1 cellular context compared by ENCODE assay signal in the genomic region with DNA sequence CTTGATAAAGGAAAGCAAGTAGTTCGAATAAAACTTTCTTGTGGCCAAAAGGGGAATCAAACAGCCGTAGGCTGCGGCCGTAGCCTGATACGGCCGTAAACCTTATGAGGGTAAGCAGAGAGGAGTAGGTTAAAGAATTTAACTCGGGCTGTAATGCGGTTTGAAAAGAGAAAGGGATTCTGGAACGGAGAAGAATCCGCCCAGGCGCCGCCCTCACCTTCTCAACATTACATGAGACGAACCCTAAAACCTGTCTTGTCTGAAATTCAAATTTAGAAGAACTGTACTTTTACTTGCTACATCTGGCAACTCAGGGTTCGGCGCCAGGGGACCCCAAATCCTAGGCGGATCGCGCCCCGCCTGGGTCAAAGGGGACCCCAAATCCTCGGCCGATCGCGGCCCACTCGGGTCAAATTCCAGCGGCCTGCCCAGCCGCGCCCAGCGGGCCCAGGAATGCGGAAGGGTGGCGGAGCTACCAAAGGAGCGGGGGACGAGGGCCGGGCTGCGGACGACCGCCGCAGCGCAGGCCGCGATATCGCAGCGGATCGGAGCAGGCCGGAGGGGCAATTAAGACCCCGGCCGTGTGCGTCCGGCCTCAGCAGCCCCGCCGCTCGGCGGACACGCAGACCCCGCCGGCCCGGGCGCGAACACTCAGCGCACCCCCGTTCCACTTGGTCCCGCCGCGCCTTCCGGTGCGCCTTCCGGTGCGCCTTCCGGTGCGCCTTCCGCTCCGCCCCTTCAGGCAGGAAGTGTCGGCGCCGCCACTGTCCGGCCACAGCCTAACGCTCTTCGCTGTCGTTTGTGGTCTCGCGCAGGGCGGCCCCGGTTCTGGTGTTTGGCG.
TF ChIP-seq lines count a peak whose summit lies in the region.

TSS of gene MYL12B (plus strand) at position 741 of the 841 bp plus-strand sequence. CDS start 10,766 bp downstream, outside the sequence.

TF ChIP-seq in HEK293, 187 proteins besides CTCF, POLR2A, EP300 and RAD21 (continued from another document):
- TF ChIP-seq ZNF791 (tag by site-specific recombination; IDR thresholded peaks at IDR 0.05) (no peak), ZNF623 (tag by site-specific recombination; IDR thresholded peaks at IDR 0.05) (no peak), ZNF26 (tag by site-specific recombination; IDR thresholded peaks at IDR 0.05) (no peak), ZFP69B (tag by site-specific recombination; IDR thresholded peaks at IDR 0.05) (peak; percentile 49; the same call in 1 of the 2 replicates), ZEB2 (tag by site-specific recombination; IDR thresholded peaks at IDR 0.05) (peak; percentile 61; the same call in 1 of the 2 replicates), KLF9 (tag by site-specific recombination; IDR thresholded peaks at IDR 0.05; ENCODE audit: low read depth) (peak; percentile 81), HOXA7 (CRISPR knock-in tag; IDR thresholded peaks at IDR 0.05; ENCODE audit: borderline replicate concordance) (no peak), KLF16 (tag by site-specific recombination; IDR thresholded peaks at IDR 0.05) (peak; percentile 96), REPIN1 (tag by site-specific recombination; IDR thresholded peaks at IDR 0.05; ENCODE audit: low read depth) (no peak), YY1 (tag by site-specific recombination; IDR thresholded peaks at IDR 0.05) (peak; percentile 15; the same call in 1 of the 2 replicates), ZNF776 (tag by site-specific recombination; IDR thresholded peaks at IDR 0.05; ENCODE audit: borderline replicate concordance) (no peak), ZNF311 (tag by site-specific recombination; IDR thresholded peaks at IDR 0.05; ENCODE audit: borderline replicate concordance) (no peak), ZNF423 (tag by site-specific recombination; IDR thresholded peaks at IDR 0.05) (no peak), ZNF621 (tag by site-specific recombination; IDR thresholded peaks at IDR 0.05) (no peak), ZBTB8A (tag by site-specific recombination; IDR thresholded peaks at IDR 0.05) (peak; percentile 98), KLF17 (tag by site-specific recombination; IDR thresholded peaks at IDR 0.05) (peak; percentile 79; the same call in 1 of the 2 replicates), ZNF501 (tag by site-specific recombination; IDR thresholded peaks at IDR 0.05) (peak; percentile 74), ZFP41 (tag by site-specific recombination; IDR thresholded peaks at IDR 0.05; ENCODE audit: borderline replicate concordance) (no peak), BCL6B (tag by site-specific recombination; IDR thresholded peaks at IDR 0.05) (no peak), ZNF350 (tag by site-specific recombination; IDR thresholded peaks at IDR 0.05) (0 out of 2 replicates have a peak, but pooled peaks have one; percentile 12), ZBTB1 (tag by site-specific recombination; IDR thresholded peaks at IDR 0.05) (no peak), ZNF707 (tag by site-specific recombination; IDR thresholded peaks at IDR 0.05) (no peak), ZNF398 (tag by site-specific recombination; IDR thresholded peaks at IDR 0.05) (no peak), ZNF366 (tag by site-specific recombination; conservative IDR thresholded peaks at IDR 0.05) (peak; percentile 60), MEIS1 (CRISPR knock-in tag; IDR thresholded peaks at IDR 0.05; ENCODE audit: borderline replicate concordance) (no peak), ZNF785 (tag by site-specific recombination; IDR thresholded peaks at IDR 0.05) (0 out of 2 replicates have a peak, but pooled peaks have one; percentile 35)
- TF ChIP-seq, protein P1, sequence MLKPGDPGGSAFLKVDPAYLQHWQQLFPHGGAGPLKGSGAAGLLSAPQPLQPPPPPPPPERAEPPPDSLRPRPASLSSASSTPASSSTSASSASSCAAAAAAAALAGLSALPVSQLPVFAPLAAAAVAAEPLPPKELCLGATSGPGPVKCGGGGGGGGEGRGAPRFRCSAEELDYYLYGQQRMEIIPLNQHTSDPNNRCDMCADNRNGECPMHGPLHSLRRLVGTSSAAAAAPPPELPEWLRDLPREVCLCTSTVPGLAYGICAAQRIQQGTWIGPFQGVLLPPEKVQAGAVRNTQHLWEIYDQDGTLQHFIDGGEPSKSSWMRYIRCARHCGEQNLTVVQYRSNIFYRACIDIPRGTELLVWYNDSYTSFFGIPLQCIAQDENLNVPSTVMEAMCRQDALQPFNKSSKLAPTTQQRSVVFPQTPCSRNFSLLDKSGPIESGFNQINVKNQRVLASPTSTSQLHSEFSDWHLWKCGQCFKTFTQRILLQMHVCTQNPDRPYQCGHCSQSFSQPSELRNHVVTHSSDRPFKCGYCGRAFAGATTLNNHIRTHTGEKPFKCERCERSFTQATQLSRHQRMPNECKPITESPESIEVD (tag by site-specific recombination; IDR thresholded peaks at IDR 0.05), result no peak
- TF ChIP-seq, protein P2, sequence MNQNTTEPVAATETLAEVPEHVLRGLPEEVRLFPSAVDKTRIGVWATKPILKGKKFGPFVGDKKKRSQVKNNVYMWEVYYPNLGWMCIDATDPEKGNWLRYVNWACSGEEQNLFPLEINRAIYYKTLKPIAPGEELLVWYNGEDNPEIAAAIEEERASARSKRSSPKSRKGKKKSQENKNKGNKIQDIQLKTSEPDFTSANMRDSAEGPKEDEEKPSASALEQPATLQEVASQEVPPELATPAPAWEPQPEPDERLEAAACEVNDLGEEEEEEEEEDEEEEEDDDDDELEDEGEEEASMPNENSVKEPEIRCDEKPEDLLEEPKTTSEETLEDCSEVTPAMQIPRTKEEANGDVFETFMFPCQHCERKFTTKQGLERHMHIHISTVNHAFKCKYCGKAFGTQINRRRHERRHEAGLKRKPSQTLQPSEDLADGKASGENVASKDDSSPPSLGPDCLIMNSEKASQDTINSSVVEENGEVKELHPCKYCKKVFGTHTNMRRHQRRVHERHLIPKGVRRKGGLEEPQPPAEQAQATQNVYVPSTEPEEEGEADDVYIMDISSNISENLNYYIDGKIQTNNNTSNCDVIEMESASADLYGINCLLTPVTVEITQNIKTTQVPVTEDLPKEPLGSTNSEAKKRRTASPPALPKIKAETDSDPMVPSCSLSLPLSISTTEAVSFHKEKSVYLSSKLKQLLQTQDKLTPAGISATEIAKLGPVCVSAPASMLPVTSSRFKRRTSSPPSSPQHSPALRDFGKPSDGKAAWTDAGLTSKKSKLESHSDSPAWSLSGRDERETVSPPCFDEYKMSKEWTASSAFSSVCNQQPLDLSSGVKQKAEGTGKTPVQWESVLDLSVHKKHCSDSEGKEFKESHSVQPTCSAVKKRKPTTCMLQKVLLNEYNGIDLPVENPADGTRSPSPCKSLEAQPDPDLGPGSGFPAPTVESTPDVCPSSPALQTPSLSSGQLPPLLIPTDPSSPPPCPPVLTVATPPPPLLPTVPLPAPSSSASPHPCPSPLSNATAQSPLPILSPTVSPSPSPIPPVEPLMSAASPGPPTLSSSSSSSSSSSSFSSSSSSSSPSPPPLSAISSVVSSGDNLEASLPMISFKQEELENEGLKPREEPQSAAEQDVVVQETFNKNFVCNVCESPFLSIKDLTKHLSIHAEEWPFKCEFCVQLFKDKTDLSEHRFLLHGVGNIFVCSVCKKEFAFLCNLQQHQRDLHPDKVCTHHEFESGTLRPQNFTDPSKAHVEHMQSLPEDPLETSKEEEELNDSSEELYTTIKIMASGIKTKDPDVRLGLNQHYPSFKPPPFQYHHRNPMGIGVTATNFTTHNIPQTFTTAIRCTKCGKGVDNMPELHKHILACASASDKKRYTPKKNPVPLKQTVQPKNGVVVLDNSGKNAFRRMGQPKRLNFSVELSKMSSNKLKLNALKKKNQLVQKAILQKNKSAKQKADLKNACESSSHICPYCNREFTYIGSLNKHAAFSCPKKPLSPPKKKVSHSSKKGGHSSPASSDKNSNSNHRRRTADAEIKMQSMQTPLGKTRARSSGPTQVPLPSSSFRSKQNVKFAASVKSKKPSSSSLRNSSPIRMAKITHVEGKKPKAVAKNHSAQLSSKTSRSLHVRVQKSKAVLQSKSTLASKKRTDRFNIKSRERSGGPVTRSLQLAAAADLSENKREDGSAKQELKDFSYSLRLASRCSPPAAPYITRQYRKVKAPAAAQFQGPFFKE (tag by site-specific recombination; IDR thresholded peaks at IDR 0.05; ENCODE audit: borderline replicate concordance), result no peak
